ENCODE assay signal across 29 cellular contexts in genomic region chr7:22799633-22800032, GRCh38.
"Had no signal": no experiment of that assay in that cellular context is flagged by ENCODE, and none has a peak within 500 bp of the region (broad histone marks: within the 10 kb centered on the region; RNA-seq: fewer than 3 reads in every experiment).

No MANE protein-coding gene starts in this region.

- H3K36me3 ChIP-seq: esophagus squamous epithelium, gastroesophageal sphincter, neutrophil, sigmoid colon, stomach, thyroid gland, upper lobe of left lung, vagina had no signal

- H3K27me3 ChIP-seq: esophagus squamous epithelium, gastroesophageal sphincter, hepatocyte, sigmoid colon, stomach, thyroid gland, upper lobe of left lung, vagina had no signal

- H3K27ac ChIP-seq: epithelial cell of prostate, esophagus squamous epithelium, gastroesophageal sphincter, hepatocyte, neutrophil, sigmoid colon, stomach, thyroid gland, upper lobe of left lung, vagina had no signal

- DNase-seq: activated CD4-positive, alpha-beta T cell treated with anti-CD3 and anti-CD28 coated beads for 36 hours; activated CD4-positive, CD25-positive, alpha-beta regulatory T cell; activated CD8-positive, alpha-beta memory T cell treated with anti-CD3 and anti-CD28 coated beads, Interleukin-2, amount 10 ng/mL, durations not matched to agents 7 days and 5 days; activated CD8-positive, alpha-beta T cell treated with anti-CD3 and anti-CD28 coated beads, Interleukin-2, amount 10 ng/mL, durations not matched to agents 7 days and 5 days; activated T-cell treated with anti-CD3 and anti-CD28 coated beads, Interleukin-2, amount 50 U/mL, for 48 hours; anterior cingulate cortex; dermis blood vessel endothelial cell; effector CD4-positive, alpha-beta T cell; esophagus squamous epithelium; left cardiac atrium; left ventricle myocardium superior; mammary epithelial cell; sigmoid colon; stimulated activated CD4-positive, alpha-beta T cell treated with anti-CD3 and anti-CD28 coated beads, Interleukin-1b, Interleukin-23, amount 100 ng/mL, for 48 hours; stimulated activated CD4-positive, alpha-beta T cell treated with anti-CD3 and anti-CD28 coated beads, Interleukin-4, amount 100 ng/mL, for 4 hours; stimulated activated CD8-positive, alpha-beta memory T cell treated with anti-CD3 and anti-CD28 coated beads, Interleukin-4, amount 100 ng/mL, for 48 hours; stimulated activated naive B cell treated with anti-CD40 and anti-IgM and Interleukin-4, amounts not matched to agents 10 μg/mL and 1 μg/mL and 100 μg/mL, for 72 hours; stomach; thyroid gland had no signal

- H3K4me3 ChIP-seq: esophagus squamous epithelium, gastroesophageal sphincter, hepatocyte, sigmoid colon, smooth muscle cell, stomach, thyroid gland, upper lobe of left lung, vagina had no signal

- FAIRE-seq: colon, endometrium, keratinocyte had no signal

- H3K4me1 ChIP-seq: esophagus squamous epithelium, gastroesophageal sphincter, sigmoid colon, stomach, thyroid gland, upper lobe of left lung, vagina had no signal

- ATAC-seq: activated CD4-positive, alpha-beta T cell treated with anti-CD3 and anti-CD28 coated beads for 36 hours; activated CD8-positive, alpha-beta memory T cell treated with anti-CD3 and anti-CD28 coated beads, Interleukin-2, amount 10 ng/mL, durations not matched to agents 7 days and 5 days; activated CD8-positive, alpha-beta T cell treated with anti-CD3 and anti-CD28 coated beads, Interleukin-2, amount 10 ng/mL, durations not matched to agents 7 days and 5 days; gastroesophageal sphincter; left cardiac atrium; left ventricle myocardium superior; stimulated activated naive B cell treated with anti-CD40 and anti-IgM and Interleukin-4, amounts not matched to agents 10 μg/mL and 1 μg/mL and 100 μg/mL, for 72 hours had no signal

- H3K9me3 ChIP-seq: esophagus squamous epithelium, gastroesophageal sphincter, neutrophil, sigmoid colon, stomach, thyroid gland, upper lobe of left lung, vagina had no signal
